In genomic region chr4:143402776-143403550, GRCh38 we compare ENCODE assay signal across 8 cellular contexts.
A peak's percentile ranks its signal among the peaks of the same experiment; 100 is the strongest.
DNase-seq lines count a peak whose midpoint lies in the region; ATAC-seq and TF ChIP-seq lines count a peak whose summit lies in the region.

No MANE protein-coding gene starts in this region.

- no peak for TF ChIP-seq CTCF in parathyroid adenoma (IDR thresholded peaks at IDR 0.05)

- H3K9me3 ChIP-seq in parathyroid adenoma (ENCODE audit: control insufficient read depth, low read length) = no peaks in the 10 kb centered on the region

- peak overlapping the region; percentile 13 for H2AFZ ChIP-seq in parathyroid adenoma

- no peaks in the 10 kb centered on the region for H3K36me3 ChIP-seq in parathyroid adenoma (ENCODE audit: control insufficient read depth, insufficient read depth, low read length)

- ATAC-seq in HG02678 (IDR thresholded peaks at IDR 0.05; ENCODE audit: unreplicated experiment) = peak; percentile 33
- ATAC-seq in GM18502 (IDR thresholded peaks at IDR 0.05; ENCODE audit: poor library complexity, unreplicated experiment) = no peak
- ATAC-seq in SK-N-SH treated with all-trans-retinoic acid at 6 μM for 48 hours = no peak

- H3K27ac ChIP-seq in angular gyrus (ENCODE audit: low read depth, low read length) (peak overlapping the region; percentile 82), parathyroid adenoma (peak overlapping the region; percentile 37)

- peak overlapping the region; percentile 1 for H3K4me2 ChIP-seq in parathyroid adenoma (ENCODE audit: low read length)

- peaks cover 24% of the 10 kb centered on the region for H3K4me1 ChIP-seq in parathyroid adenoma

- H3K4me3 ChIP-seq in parathyroid adenoma (ENCODE audit: low read depth, low read length) = no peak overlapping the region

- H3K27me3 ChIP-seq in parathyroid adenoma (ENCODE audit: control insufficient read depth, insufficient read depth, low read length) = no peaks in the 10 kb centered on the region

- H3K79me2 ChIP-seq in parathyroid adenoma = peaks cover 2% of the 10 kb centered on the region

- no peak overlapping the region for H3K9ac ChIP-seq in parathyroid adenoma

- in situ Hi-C loops in G401 (cut with HindIII; ENCODE audit: low sequenced_read_pairs) = no loop called here

- peak; percentile 49 for DNase-seq in G401 (ENCODE audit: low spot score)
- no peak for DNase-seq in NCI-H1048 (lab: John Stamatoyannopoulos, UW)
- DNase-seq in stimulated activated CD4-positive, alpha-beta T cell treated with anti-CD3 and anti-CD28 coated beads, Interleukin-12 subunit alpha, Interleukin-12 subunit beta, amount 100 ng/mL, for 4 hours = no peak

TF ChIP-seq in SK-N-SH treated with all-trans-retinoic acid at 6 μM for 48 hours, 23 proteins besides CTCF, POLR2A, EP300 and RAD21:
- TF ChIP-seq ZNF70 (CRISPR knock-in tag; IDR thresholded peaks at IDR 0.05) (no peak), POU6F1 (CRISPR knock-in tag; IDR thresholded peaks at IDR 0.05; ENCODE audit: borderline replicate concordance, low read depth) (no peak), ISL1 (CRISPR knock-in tag; IDR thresholded peaks at IDR 0.05) (no peak), SNAI2 (CRISPR knock-in tag; IDR thresholded peaks at IDR 0.05) (no peak), CREB5 (CRISPR knock-in tag; IDR thresholded peaks at IDR 0.05; ENCODE audit: low read depth) (no peak), ZC3H10 (CRISPR knock-in tag; IDR thresholded peaks at IDR 0.05) (no peak), ZFP30 (CRISPR knock-in tag; IDR thresholded peaks at IDR 0.05) (no peak), PATZ1 (CRISPR knock-in tag; IDR thresholded peaks at IDR 0.05; ENCODE audit: borderline replicate concordance) (no peak), GLIS3 (CRISPR knock-in tag; IDR thresholded peaks at IDR 0.05) (no peak), OSR1 (CRISPR knock-in tag; IDR thresholded peaks at IDR 0.05) (no peak), ZNF565 (CRISPR knock-in tag; conservative IDR thresholded peaks at IDR 0.05; ENCODE audit: low read depth) (no peak), ESRRG (CRISPR knock-in tag; IDR thresholded peaks at IDR 0.05) (no peak), TSHZ2 (CRISPR knock-in tag; IDR thresholded peaks at IDR 0.05) (no peak), CSDC2 (CRISPR knock-in tag; IDR thresholded peaks at IDR 0.05) (no peak), TOX (CRISPR knock-in tag; IDR thresholded peaks at IDR 0.05; ENCODE audit: borderline replicate concordance) (no peak), ZNF8 (CRISPR knock-in tag; IDR thresholded peaks at IDR 0.05) (no peak), PPARA (CRISPR knock-in tag; IDR thresholded peaks at IDR 0.05; ENCODE audit: borderline replicate concordance) (no peak), BACH2 (CRISPR knock-in tag; IDR thresholded peaks at IDR 0.05; ENCODE audit: borderline replicate concordance) (no peak), CSRNP3 (CRISPR knock-in tag; IDR thresholded peaks at IDR 0.05) (no peak)
